10 cellular contexts compared by ENCODE assay signal in genomic region chr3:27326211-27326948, GRCh38. TPM values are rescaled to one million over a fixed set of nuclear protein-coding genes. Genes with fewer than 3 reads are reported as not detected.
DNase-seq lines count a peak whose midpoint lies in the region; ATAC-seq and TF ChIP-seq lines count a peak whose summit lies in the region.
"Had no signal": no experiment of that assay in that cellular context is flagged by ENCODE, and none has a peak within 500 bp of the region (broad histone marks: within the 10 kb centered on the region; RNA-seq: fewer than 3 reads in every experiment).

No MANE protein-coding gene starts in this region.

- intact Hi-C loops in upper lobe of right lung (cut with DNase I): no loop called here

- H3K36me3 ChIP-seq in KOPT-K1 (ENCODE audit: insufficient read depth, low read length): no peaks in the 10 kb centered on the region
- H3K36me3 ChIP-seq in liver (ENCODE audit: control insufficient read depth in 4 of 4, insufficient read depth in 3 of 4, low read depth in 1 of 4, low read length in 3 of 4): no peaks in the 10 kb centered on the region
- H3K36me3 ChIP-seq in upper lobe of right lung: no peaks in the 10 kb centered on the region

- no peak overlapping the region for H3K4me3 ChIP-seq in liver (ENCODE audit: low read depth in 1 of 3, low read length in 3 of 3)
- no peak overlapping the region for H3K4me3 ChIP-seq in upper lobe of right lung

- DNase-seq in dedifferentiated amniotic fluid mesenchymal stem cell (ENCODE audit: extremely low spot score) (peak; percentile 77), upper lobe of right lung (no peak), NCI-H526 treated with DMSO at 0.1 percent for 48 hours (lab: John Stamatoyannopoulos, UW) (no peak), DMS114 treated with DMSO at 0.1 percent for 48 hours (lab: John Stamatoyannopoulos, UW; ENCODE audit: unreplicated experiment) (no peak), anterior cingulate cortex (lab: John Stamatoyannopoulos, UW) (no peak)
- DNase-seq: GF-D8, NCI-H2107 had no signal

- no peak overlapping the region for H3K9ac ChIP-seq in liver (ENCODE audit: low read depth in 1 of 2, low read length in 2 of 2)

- H3K9me3 ChIP-seq in KOPT-K1 (ENCODE audit: insufficient read depth, low read length, poor library complexity, severe bottlenecking) (peaks cover 22% of the 10 kb centered on the region), liver (ENCODE audit: control insufficient read depth in 4 of 4, low read length in 3 of 4) (no peaks in the 10 kb centered on the region), upper lobe of right lung (no peaks in the 10 kb centered on the region)

- ATAC-seq in upper lobe of right lung (peak; percentile 41), GM19467 (IDR thresholded peaks at IDR 0.05; ENCODE audit: unreplicated experiment) (no peak)

- H3K4me1 ChIP-seq in liver (ENCODE audit: control insufficient read depth in 4 of 4, insufficient read depth in 4 of 4, low read length in 3 of 4): no peaks in the 10 kb centered on the region
- peaks cover 13% of the 10 kb centered on the region for H3K4me1 ChIP-seq in upper lobe of right lung

- H3K27ac ChIP-seq in KOPT-K1 (ENCODE audit: low read depth, low read length, poor library complexity, severe bottlenecking) (peak overlapping the region; percentile 13), liver (ENCODE audit: low read depth in 1 of 2, low read length in 2 of 2) (no peak overlapping the region), upper lobe of right lung (peak overlapping the region; percentile 6)

- 85% methylated on average over 5 of the region's 5 CpGs for WGBS in liver

- TF ChIP-seq RAD21 in liver (IDR thresholded peaks at IDR 0.05): no peak

- H3K27me3 ChIP-seq in liver (ENCODE audit: control insufficient read depth in 4 of 4, insufficient read depth in 4 of 4, low read length in 3 of 4): no peaks in the 10 kb centered on the region
- H3K27me3 ChIP-seq in upper lobe of right lung: no peaks in the 10 kb centered on the region

- TF ChIP-seq CTCF in liver (IDR thresholded peaks at IDR 0.05; ENCODE audit: low read depth, low read length, missing input control): no peak
- TF ChIP-seq CTCF in upper lobe of right lung (IDR thresholded peaks at IDR 0.05): no peak

TF ChIP-seq in liver, 16 proteins besides CTCF, POLR2A, EP300 and RAD21:
- TF ChIP-seq SP1 (IDR thresholded peaks at IDR 0.05) (no peak), YY1 (IDR thresholded peaks at IDR 0.05) (no peak), ATF3 (IDR thresholded peaks at IDR 0.05) (no peak), ZBTB33 (IDR thresholded peaks at IDR 0.05) (no peak), TAF1 (conservative IDR thresholded peaks at IDR 0.05) (no peak), NR2F2 (IDR thresholded peaks at IDR 0.05) (peak; percentile 62), JUND (IDR thresholded peaks at IDR 0.05) (no peak), RXRA (IDR thresholded peaks at IDR 0.05) (no peak)

RNA-seq across cellular contexts. Expression of gene NEK10, which starts 42.8 kb away (rescaled TPM):
- total RNA-seq in liver (1 to 10 TPM in 1 of 2 donors, under 1 TPM in 1; 0.70 to 2.1 TPM), upper lobe of right lung (0.49 TPM)
- polyA plus RNA-seq in liver: under 1 TPM in 1 of 2 donors, not detected in 1; 0.23 TPM

Comparison
In these comparisons a context has a peak if more than half of its experiments do, and no peak if none do; other contexts are left out.
1. H3K27ac ChIP-seq: peak in KOPT-K1 (single experiment) and upper lobe of right lung (single experiment); none in liver (0 of 2).